ENCODE assay signal across 17 cellular contexts in the genomic region with DNA sequence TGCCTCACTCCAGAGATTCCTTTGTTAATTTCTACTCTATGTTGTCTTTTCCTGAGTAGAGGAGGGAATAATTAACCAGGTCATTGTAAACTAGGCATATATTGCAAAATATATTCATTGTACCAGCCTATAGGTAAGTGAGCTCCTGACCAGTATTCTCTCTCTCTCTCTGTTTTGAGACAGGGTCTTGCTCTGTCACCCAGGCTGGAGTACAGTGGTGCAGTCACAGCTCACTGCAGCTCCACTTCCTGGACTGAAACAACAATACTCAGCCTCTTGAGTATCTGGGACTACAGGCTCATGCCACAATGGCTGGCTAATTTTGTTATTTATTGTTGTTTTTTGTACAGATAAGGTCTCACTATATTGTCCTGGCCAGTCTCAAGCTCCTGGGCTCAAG.
"Had no signal": no experiment of that assay in that cellular context is flagged by ENCODE, and none has a peak within 500 bp of the region (broad histone marks: within the 10 kb centered on the region; RNA-seq: fewer than 3 reads in every experiment).

No MANE protein-coding gene starts in this region.

- H3K27me3 Mint-ChIP-seq: naive B cell; stimulated activated memory B cell treated with anti-CD40 and anti-IgM and Interleukin-4, amounts not matched to agents 10 μg/mL and 1 μg/mL and 100 μg/mL, for 72 hours had no signal

- H3K4me1 Mint-ChIP-seq: stimulated activated memory B cell treated with anti-CD40 and anti-IgM and Interleukin-4, amounts not matched to agents 10 μg/mL and 1 μg/mL and 100 μg/mL, for 72 hours had no signal

- DNase-seq: effector memory CD4-positive, alpha-beta T cell; islet precursor cell; left ventricle myocardium superior; mesenchymal stem cell; midbrain; naive B cell; psoas muscle; spleen; stimulated activated CD4-positive, alpha-beta T cell treated with anti-CD3 and anti-CD28 coated beads, Interleukin-15, amount 100 ng/mL, for 24 hours; stimulated activated CD4-positive, alpha-beta T cell treated with anti-CD3 and anti-CD28 coated beads, Interleukin-1b, Interleukin-23, amount 100 ng/mL, for 48 hours; stimulated activated CD4-positive, alpha-beta T cell treated with anti-CD3 and anti-CD28 coated beads, Interleukin-4, amount 100 ng/mL, for 24 hours; stomach; substantia nigra; trophoblast cell had no signal

- H3K4me3 Mint-ChIP-seq: naive B cell; stimulated activated memory B cell treated with anti-CD40 and anti-IgM and Interleukin-4, amounts not matched to agents 10 μg/mL and 1 μg/mL and 100 μg/mL, for 72 hours had no signal

- H3K27ac Mint-ChIP-seq: stimulated activated memory B cell treated with anti-CD40 and anti-IgM and Interleukin-4, amounts not matched to agents 10 μg/mL and 1 μg/mL and 100 μg/mL, for 72 hours had no signal

- ATAC-seq: esophagus mucosa, left ventricle myocardium superior, psoas muscle, sciatic nerve had no signal
